ENCODE assay signal across 18 cellular contexts in the genomic region with DNA sequence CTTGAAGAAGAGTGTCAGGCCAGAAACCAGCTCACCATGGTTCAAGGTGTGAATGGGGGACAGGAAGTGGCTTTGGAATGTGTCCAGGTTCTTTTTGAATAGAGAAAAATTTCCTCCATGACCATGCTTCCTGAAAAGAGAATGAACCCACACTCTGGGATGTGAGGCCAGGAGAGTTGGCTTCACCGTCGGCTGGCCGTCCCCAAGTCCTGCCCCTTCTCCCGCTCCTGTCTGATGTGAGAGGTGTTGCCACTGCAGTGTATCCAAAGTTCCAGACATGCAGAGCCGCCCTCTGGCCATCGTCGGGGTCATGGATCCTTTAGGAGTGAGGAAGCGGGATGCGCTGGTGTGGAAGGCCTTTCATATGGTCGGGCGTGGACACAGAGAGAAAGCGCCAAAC.
DNase-seq lines count a peak whose midpoint lies in the region; TF ChIP-seq lines count a peak whose summit lies in the region.
"Had no signal": no experiment of that assay in that cellular context is flagged by ENCODE, and none has a peak within 500 bp of the region (broad histone marks: within the 10 kb centered on the region; RNA-seq: fewer than 3 reads in every experiment).

No MANE protein-coding gene starts in this region.

- H3K9me3 ChIP-seq in muscle layer of duodenum (ENCODE audit: control insufficient read depth in 1 of 2, low read length in 2 of 2) (no peaks in the 10 kb centered on the region), transverse colon (no peaks in the 10 kb centered on the region)

- H3K4me1 ChIP-seq in muscle layer of duodenum (ENCODE audit: control insufficient read depth in 1 of 2, insufficient read depth in 2 of 2, low read length in 2 of 2) (peaks cover 20 to 22% of the 10 kb centered on the region in 2 donors), transverse colon (peaks cover 5 to 51% (median 31%) of the 10 kb centered on the region in 4 donors)

- H3K27me3 ChIP-seq in muscle layer of duodenum (ENCODE audit: low read depth, low read length) (no peaks in the 10 kb centered on the region), transverse colon (no peaks in the 10 kb centered on the region)

- H3K27ac ChIP-seq in muscle layer of duodenum (ENCODE audit: low read length) = peak overlapping the region; percentile 77
- peak overlapping the region; percentile 65 to 89 (median 82) for H3K27ac ChIP-seq in transverse colon
- H3K27ac ChIP-seq: WERI-Rb-1 had no signal

- WGBS in transverse colon (ENCODE audit: low coverage in 1 of 2), 2 donors = 65 to 91% methylated on average over 4 to 12 of the region's 12 CpGs

- no peak for TF ChIP-seq CTCF in transverse colon (IDR thresholded peaks at IDR 0.05)

- no peak for TF ChIP-seq POLR2A in transverse colon (IDR thresholded peaks at IDR 0.05)

- intact Hi-C loops in transverse colon (cut with DNase I; ENCODE audit: low total_unique reads) = no loop called here

- no peak overlapping the region for H3K4me3 ChIP-seq in muscle layer of duodenum (ENCODE audit: low read depth in 1 of 2, low read length in 2 of 2)
- no peak overlapping the region for H3K4me3 ChIP-seq in transverse colon

- no peak for TF ChIP-seq EP300 in transverse colon (IDR thresholded peaks at IDR 0.05; ENCODE audit: low read depth)

- in situ Hi-C loops in transverse colon (cut with MboI; ENCODE audit: low pct_ligation_motif_present in 1 of 4, low pct_unique_long_range_greater_than_20kb in 1 of 4, low sequenced_read_pairs in 3 of 4) = loop anchor here in 3 of 4 donors (10.0 to 25.0 kb wide), 4 partner anchors 171 to 1446 kb away; no protein-coding TSS in a partner anchor

- H3K36me3 ChIP-seq in muscle layer of duodenum (ENCODE audit: control insufficient read depth in 1 of 2, insufficient read depth in 2 of 2, low read length in 2 of 2) (peaks cover 0 to 5% of the 10 kb centered on the region in 2 donors), transverse colon (no peaks in the 10 kb centered on the region)
- H3K36me3 ChIP-seq: WERI-Rb-1 had no signal

- peak; percentile 26 for DNase-seq in activated CD8-positive, alpha-beta memory T cell treated with anti-CD3 and anti-CD28 coated beads, Interleukin-2, amount 50 U/mL, for 48 hours
- no peak for DNase-seq in activated CD8-positive, alpha-beta memory T cell treated with anti-CD3 and anti-CD28 coated beads, Interleukin-2, amount 50 U/mL, for 4 hours
- DNase-seq in ecto neural progenitor cell (ENCODE audit: low spot score) (peak; percentile 30), transverse colon (no peak), superior temporal gyrus (ENCODE audit: extremely low spot score) (no peak), NOMO-1 (lab: John Stamatoyannopoulos, UW; ENCODE audit: unreplicated experiment in 2 of 2) (no peak), retina (no peak)
- DNase-seq: 8988T; amygdala; cortex of kidney; DND-41; H9; mammary epithelial cell; NCI-H1105; NCI-H226; stimulated activated naive B cell treated with anti-CD40 and anti-IgM and Interleukin-4, amounts not matched to agents 10 μg/mL and 1 μg/mL and 100 μg/mL, for 72 hours; WERI-Rb-1 had no signal

Comparison
In these comparisons a context has a peak if more than half of its experiments do, and no peak if none do; other contexts are left out.
1. DNase-seq: peak in activated CD8-positive, alpha-beta memory T cell treated with anti-CD3 and anti-CD28 coated beads, Interleukin-2, amount 50 U/mL, for 48 hours (single experiment) and ecto neural progenitor cell (single experiment); none in activated CD8-positive, alpha-beta memory T cell treated with anti-CD3 and anti-CD28 coated beads, Interleukin-2, amount 50 U/mL, for 4 hours (single experiment), transverse colon (single experiment), superior temporal gyrus (single experiment), NOMO-1 (0 of 2) and retina (single experiment).